15 cellular contexts compared by ENCODE assay signal in the genomic region with DNA sequence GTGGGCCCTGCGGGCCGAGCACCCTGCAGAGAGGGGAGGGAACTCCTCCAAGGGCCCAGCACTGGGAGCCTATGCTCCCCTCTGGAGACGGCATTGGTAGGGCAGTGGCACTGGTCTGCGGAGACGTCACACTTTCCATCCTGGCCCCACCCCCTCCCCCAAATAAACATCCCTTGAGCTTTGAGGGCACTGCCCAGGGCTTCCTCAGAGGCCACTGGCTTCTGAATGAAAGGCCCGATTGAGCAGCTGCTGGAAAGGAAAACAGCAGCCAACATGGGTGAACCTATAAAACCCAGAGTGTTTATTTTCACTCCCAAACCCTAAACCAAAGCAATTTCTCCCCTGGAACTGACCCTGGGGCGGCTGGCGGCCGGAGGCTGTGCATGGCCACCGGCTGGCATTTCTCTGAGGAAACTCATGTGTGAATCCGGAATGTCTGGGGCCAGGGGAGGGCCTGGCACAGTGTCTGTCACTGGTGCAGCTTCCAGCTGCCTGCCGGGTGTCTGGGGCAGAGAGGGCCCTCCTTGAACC.
DNase-seq lines count a peak whose midpoint lies in the region; ATAC-seq, FAIRE-seq and TF ChIP-seq lines count a peak whose summit lies in the region.
"Had no signal": no experiment of that assay in that cellular context is flagged by ENCODE, and none has a peak within 500 bp of the region (broad histone marks: within the 10 kb centered on the region; RNA-seq: fewer than 3 reads in every experiment).

No MANE protein-coding gene starts in this region.

- H3K9me3 ChIP-seq in heart right ventricle, result no peaks in the 10 kb centered on the region
- H3K9me3 ChIP-seq in left ventricle myocardium inferior (replicated peaks), result no peaks in the 10 kb centered on the region
- no peaks in the 10 kb centered on the region for H3K9me3 ChIP-seq in neuronal stem cell (replicated peaks in 1 of 2; ENCODE audit: control insufficient read depth in 2 of 2, insufficient read depth in 1 of 2, low read depth in 1 of 2, low read length in 2 of 2)
- H3K9me3 ChIP-seq in gastrocnemius medialis, result no peaks in the 10 kb centered on the region
- H3K9me3 ChIP-seq: Peyer's patch had no signal

- H3K27ac ChIP-seq in heart right ventricle (no peak overlapping the region), left ventricle myocardium inferior (replicated peaks) (no peak overlapping the region), neuronal stem cell (replicated peaks; ENCODE audit: low read length) (no peak overlapping the region), gastrocnemius medialis (no peak overlapping the region)
- H3K27ac ChIP-seq: Peyer's patch had no signal

- H3K27me3 ChIP-seq in heart right ventricle (no peaks in the 10 kb centered on the region), left ventricle myocardium inferior (ENCODE audit: low read depth) (no peaks in the 10 kb centered on the region), neuronal stem cell (ENCODE audit: control insufficient read depth in 3 of 3, insufficient read depth in 3 of 3, low read depth in 1 of 3, low read length in 3 of 3) (peaks cover 0 to 4% (median 0%) of the 10 kb centered on the region in 3 experiments), gastrocnemius medialis (no peaks in the 10 kb centered on the region)
- H3K27me3 ChIP-seq: Peyer's patch had no signal

- H3K79me1 ChIP-seq in neuronal stem cell (ENCODE audit: low read depth, low read length), result no peaks in the 10 kb centered on the region

- peak in 5 of 8 donors; percentile 6 to 43 (median 37) for ATAC-seq in heart right ventricle
- ATAC-seq in gastrocnemius medialis, result no peak
- no peak for ATAC-seq in GM18519 (IDR thresholded peaks at IDR 0.05; ENCODE audit: low FRiP score, unreplicated experiment)
- ATAC-seq in HG03139 (IDR thresholded peaks at IDR 0.05; ENCODE audit: unreplicated experiment), result no peak
- ATAC-seq: K562; stimulated activated naive CD8-positive, alpha-beta T cell treated with anti-CD3 and anti-CD28 coated beads, Interleukin-15, Interleukin-2, amounts not matched to agents 100 U/mL and 50 U/mL, for 24 hours; T-helper 17 cell had no signal

- H4K8ac ChIP-seq in neuronal stem cell (ENCODE audit: low read depth, low read length), result no peak overlapping the region

- peak overlapping the region; percentile 19 for H2AFZ ChIP-seq in neuronal stem cell (ENCODE audit: low read length)

- no peak overlapping the region for H3K4ac ChIP-seq in neuronal stem cell (ENCODE audit: low read length)

- H3K4me3 ChIP-seq in heart right ventricle, result no peak overlapping the region
- H3K4me3 ChIP-seq in left ventricle myocardium inferior, result no peak overlapping the region
- no peak overlapping the region for H3K4me3 ChIP-seq in neuronal stem cell (ENCODE audit: low read length in 2 of 2)
- H3K4me3 ChIP-seq in gastrocnemius medialis, result no peak overlapping the region
- H3K4me3 ChIP-seq: K562, Peyer's patch had no signal

- H3K4me2 ChIP-seq in neuronal stem cell (ENCODE audit: insufficient read depth, low read length, poor library complexity, severe bottlenecking), result no peak overlapping the region

- H3K9ac ChIP-seq in neuronal stem cell (ENCODE audit: low read depth, low read length, poor library complexity), result no peak overlapping the region

- in situ Hi-C loops in gastrocnemius medialis (cut with MboI; ENCODE audit: low sequenced_read_pairs in 4 of 4), result no loop called here

- no peak overlapping the region for H3K14ac ChIP-seq in neuronal stem cell (ENCODE audit: low read length)

- DNase-seq in heart right ventricle, result no peak
- DNase-seq in left ventricle myocardium inferior, result no peak
- DNase-seq in globus pallidus (ENCODE audit: low spot score), result peak; percentile 91
- no peak for DNase-seq in neuronal stem cell (ENCODE audit: low spot score)
- no peak for DNase-seq in gastrocnemius medialis
- no peak for DNase-seq in GM19239 (ENCODE audit: insufficient read length, low spot score)
- DNase-seq: activated CD4-positive, alpha-beta T cell treated with anti-CD3 and anti-CD28 coated beads for 4 hours; activated T-cell treated with anti-CD3 and anti-CD28 coated beads, Interleukin-2, amount 50 U/mL, for 1 hour; NCI-H526; Peyer's patch; stimulated activated naive CD8-positive, alpha-beta T cell treated with anti-CD3 and anti-CD28 coated beads, Interleukin-15, Interleukin-2, amounts not matched to agents 100 U/mL and 50 U/mL, for 24 hours; T-helper 17 cell had no signal

- H4K91ac ChIP-seq in neuronal stem cell (ENCODE audit: low read depth, low read length, poor library complexity), result no peak overlapping the region

- H2BK5ac ChIP-seq in neuronal stem cell (ENCODE audit: low read length), result no peak overlapping the region

- H3K4me1 ChIP-seq in heart right ventricle (peaks cover 0 to 8% (median 0%) of the 10 kb centered on the region in 9 donors), left ventricle myocardium inferior (no peaks in the 10 kb centered on the region), neuronal stem cell (ENCODE audit: control insufficient read depth in 2 of 2, insufficient read depth in 1 of 2, low read depth in 1 of 2, low read length in 2 of 2) (peaks cover 22 to 29% of the 10 kb centered on the region in 2 donors), gastrocnemius medialis (no peaks in the 10 kb centered on the region)
- H3K4me1 ChIP-seq: Peyer's patch had no signal

- no peak overlapping the region for H3K23ac ChIP-seq in neuronal stem cell (ENCODE audit: low read depth, low read length, poor library complexity)

- H2BK15ac ChIP-seq in neuronal stem cell (ENCODE audit: low read length), result no peak overlapping the region

- peak overlapping the region; percentile 65 for H2AK5ac ChIP-seq in neuronal stem cell (ENCODE audit: low read depth, low read length)

- H2BK12ac ChIP-seq in neuronal stem cell (ENCODE audit: low read length), result no peak overlapping the region

- no peak overlapping the region for H2BK120ac ChIP-seq in neuronal stem cell (ENCODE audit: low read depth, low read length)

- FAIRE-seq in GM19239 (lab: Jason Lieb, UNC), result no peak
- FAIRE-seq: K562 had no signal

- no peak for TF ChIP-seq CTCF in heart right ventricle (IDR thresholded peaks at IDR 0.05)
- TF ChIP-seq CTCF in left ventricle myocardium inferior (IDR thresholded peaks at IDR 0.05; ENCODE audit: borderline replicate concordance), result no peak
- no peak for TF ChIP-seq CTCF in gastrocnemius medialis (IDR thresholded peaks at IDR 0.05 in 4 of 5, conservative IDR thresholded peaks at IDR 0.05 in 1 of 5)

- intact Hi-C loops in heart right ventricle (cut with DNase I), result no loop called here
- intact Hi-C loops in left ventricle myocardium inferior (cut with micrococcal nuclease), result no loop called here
- intact Hi-C loops in gastrocnemius medialis (cut with DNase I; ENCODE audit: low total_unique reads), result no loop called here

- TF ChIP-seq POLR2A in gastrocnemius medialis (IDR thresholded peaks at IDR 0.05), result no peak

- peak overlapping the region; percentile 21 for H3K18ac ChIP-seq in neuronal stem cell (ENCODE audit: low read length)

- H3K36me3 ChIP-seq in heart right ventricle (peaks cover 0 to 84% (median 11%) of the 10 kb centered on the region in 9 donors), left ventricle myocardium inferior (peaks cover 32% of the 10 kb centered on the region), neuronal stem cell (replicated peaks in 1 of 2; ENCODE audit: control insufficient read depth in 2 of 2, insufficient read depth in 2 of 2, low read length in 2 of 2) (no peaks in the 10 kb centered on the region), gastrocnemius medialis (peaks cover 0 to 58% of the 10 kb centered on the region in 2 donors)
- H3K36me3 ChIP-seq: Peyer's patch had no signal

- 87 to 89% methylated on average over 12 of the region's 12 CpGs for WGBS in heart right ventricle, 2 donors
- WGBS in neuronal stem cell (ENCODE audit: extremely low coverage in 2 of 2, insufficient read length in 2 of 2, insufficient replicate concordance in 1 of 2), 2 donors, result no CpG with 5 or more reads among the region's 12 CpGs

Comparison
In these comparisons a context has a peak if more than half of its experiments do, and no peak if none do; other contexts are left out.
1. ATAC-seq: peak in heart right ventricle (5 of 8); none in gastrocnemius medialis (0 of 2), GM18519 (single experiment) and HG03139 (single experiment).